ENCODE assay signal across 10 cellular contexts in genomic region chr9:31140316-31140715, GRCh38.
A peak's percentile ranks its signal among the peaks of the same experiment; 100 is the strongest.
DNase-seq lines count a peak whose midpoint lies in the region; TF ChIP-seq lines count a peak whose summit lies in the region.
"Had no signal": no experiment of that assay in that cellular context is flagged by ENCODE, and none has a peak within 500 bp of the region (broad histone marks: within the 10 kb centered on the region; RNA-seq: fewer than 3 reads in every experiment).

No MANE protein-coding gene starts in this region.

- TF ChIP-seq CTCF in choroid plexus epithelial cell (conservative IDR thresholded peaks at IDR 0.05; ENCODE audit: low read depth, low read length) (peak; percentile 60), retinal pigment epithelial cell (conservative IDR thresholded peaks at IDR 0.05; ENCODE audit: low read depth, low read length) (peak; percentile 37), WERI-Rb-1 (IDR thresholded peaks at IDR 0.05; ENCODE audit: low read depth, low read length) (no peak)

- no peak overlapping the region for H3K4me3 ChIP-seq in choroid plexus epithelial cell (ENCODE audit: low read depth, low read length)
- H3K4me3 ChIP-seq in retinal pigment epithelial cell (ENCODE audit: low read length): no peak overlapping the region
- no peak overlapping the region for H3K4me3 ChIP-seq in WERI-Rb-1 (ENCODE audit: low read depth, low read length)
- H3K4me3 ChIP-seq: BLaER1, lung had no signal

- DNase-seq in NCI-H2227 (lab: John Stamatoyannopoulos, UW; ENCODE audit: unreplicated experiment): peak; percentile 2
- DNase-seq in NCI-H2227 treated with DMSO at 0.1 percent for 48 hours (lab: John Stamatoyannopoulos, UW): no peak
- peak; percentile 58 for DNase-seq in NAMALWA (ENCODE audit: low spot score)
- peak; percentile 73 for DNase-seq in choroid plexus epithelial cell (ENCODE audit: low read depth)
- DNase-seq in retinal pigment epithelial cell (ENCODE audit: low read depth): no peak
- DNase-seq in WERI-Rb-1: no peak
- no peak for DNase-seq in KG1 (lab: John Stamatoyannopoulos, UW)
- no peak for DNase-seq in islet precursor cell

- no peak overlapping the region for H3K27ac ChIP-seq in WERI-Rb-1
- H3K27ac ChIP-seq: BLaER1 had no signal

- H3K9me3 ChIP-seq in WERI-Rb-1 (ENCODE audit: severe bottlenecking): no peaks in the 10 kb centered on the region
- H3K9me3 ChIP-seq: BLaER1 had no signal

- no peaks in the 10 kb centered on the region for H3K36me3 ChIP-seq in WERI-Rb-1
- H3K36me3 ChIP-seq: BLaER1 had no signal

- H3K27me3 ChIP-seq in WERI-Rb-1 (ENCODE audit: insufficient read depth, low read depth, severe bottlenecking): no peaks in the 10 kb centered on the region
- H3K27me3 ChIP-seq: BLaER1 had no signal

Comparison
In these comparisons a context has a peak if more than half of its experiments do, and no peak if none do; other contexts are left out.
1. DNase-seq: peak in NCI-H2227 (single experiment), NAMALWA (single experiment) and choroid plexus epithelial cell (single experiment); none in NCI-H2227 treated with DMSO at 0.1 percent for 48 hours (single experiment), retinal pigment epithelial cell (single experiment), WERI-Rb-1 (single experiment), KG1 (single experiment) and islet precursor cell (single experiment).